Comparison of ENCODE assay signal across 1 cellular context in genomic region chr2:222708274-222708710, GRCh38.
TF ChIP-seq lines count a peak whose summit lies in the region.

No MANE protein-coding gene starts in this region.

TF ChIP-seq in HepG2, 621 proteins besides CTCF, POLR2A, EP300 and RAD21 (continued from another document and continues in another):
- TF ChIP-seq SRY (CRISPR knock-in tag; IDR thresholded peaks at IDR 0.05): no peak
- no peak for TF ChIP-seq ZNF451 (CRISPR knock-in tag; IDR thresholded peaks at IDR 0.05)
- TF ChIP-seq MAFF (IDR thresholded peaks at IDR 0.05; ENCODE audit: low read depth, low read length): no peak
- no peak for TF ChIP-seq SMARCC2 (IDR thresholded peaks at IDR 0.05)
- peak; percentile 85; the same call in 1 of the 2 replicates for TF ChIP-seq REPIN1 (CRISPR knock-in tag; IDR thresholded peaks at IDR 0.05; ENCODE audit: borderline replicate concordance, low read depth)
- no peak for TF ChIP-seq ARNT2 (CRISPR knock-in tag; IDR thresholded peaks at IDR 0.05; ENCODE audit: low read depth)
- TF ChIP-seq GLI4 (CRISPR knock-in tag; IDR thresholded peaks at IDR 0.05; ENCODE audit: borderline replicate concordance): no peak
- no peak for TF ChIP-seq GABPA (IDR thresholded peaks at IDR 0.05; ENCODE audit: low read depth, low read length)
- TF ChIP-seq GABPA (CRISPR knock-in tag; IDR thresholded peaks at IDR 0.05; ENCODE audit: low read depth): no peak
- no peak for TF ChIP-seq ONECUT2 (CRISPR knock-in tag; IDR thresholded peaks at IDR 0.05)
- no peak for TF ChIP-seq MNT (IDR thresholded peaks at IDR 0.05)
- no peak for TF ChIP-seq MXD3 (CRISPR knock-in tag; IDR thresholded peaks at IDR 0.05)
- TF ChIP-seq BRCA1 (CRISPR knock-in tag; IDR thresholded peaks at IDR 0.05): no peak
- TF ChIP-seq, protein P1, sequence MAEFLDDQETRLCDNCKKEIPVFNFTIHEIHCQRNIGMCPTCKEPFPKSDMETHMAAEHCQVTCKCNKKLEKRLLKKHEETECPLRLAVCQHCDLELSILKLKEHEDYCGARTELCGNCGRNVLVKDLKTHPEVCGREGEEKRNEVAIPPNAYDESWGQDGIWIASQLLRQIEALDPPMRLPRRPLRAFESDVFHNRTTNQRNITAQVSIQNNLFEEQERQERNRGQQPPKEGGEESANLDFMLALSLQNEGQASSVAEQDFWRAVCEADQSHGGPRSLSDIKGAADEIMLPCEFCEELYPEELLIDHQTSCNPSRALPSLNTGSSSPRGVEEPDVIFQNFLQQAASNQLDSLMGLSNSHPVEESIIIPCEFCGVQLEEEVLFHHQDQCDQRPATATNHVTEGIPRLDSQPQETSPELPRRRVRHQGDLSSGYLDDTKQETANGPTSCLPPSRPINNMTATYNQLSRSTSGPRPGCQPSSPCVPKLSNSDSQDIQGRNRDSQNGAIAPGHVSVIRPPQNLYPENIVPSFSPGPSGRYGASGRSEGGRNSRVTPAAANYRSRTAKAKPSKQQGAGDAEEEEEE (CRISPR knock-in tag; IDR thresholded peaks at IDR 0.05; ENCODE audit: borderline replicate concordance): no peak
- TF ChIP-seq REST (IDR thresholded peaks at IDR 0.05; ENCODE audit: borderline replicate concordance in 1 of 2, low read depth in 1 of 2, low read length in 2 of 2): no peak
- TF ChIP-seq, protein P2, sequence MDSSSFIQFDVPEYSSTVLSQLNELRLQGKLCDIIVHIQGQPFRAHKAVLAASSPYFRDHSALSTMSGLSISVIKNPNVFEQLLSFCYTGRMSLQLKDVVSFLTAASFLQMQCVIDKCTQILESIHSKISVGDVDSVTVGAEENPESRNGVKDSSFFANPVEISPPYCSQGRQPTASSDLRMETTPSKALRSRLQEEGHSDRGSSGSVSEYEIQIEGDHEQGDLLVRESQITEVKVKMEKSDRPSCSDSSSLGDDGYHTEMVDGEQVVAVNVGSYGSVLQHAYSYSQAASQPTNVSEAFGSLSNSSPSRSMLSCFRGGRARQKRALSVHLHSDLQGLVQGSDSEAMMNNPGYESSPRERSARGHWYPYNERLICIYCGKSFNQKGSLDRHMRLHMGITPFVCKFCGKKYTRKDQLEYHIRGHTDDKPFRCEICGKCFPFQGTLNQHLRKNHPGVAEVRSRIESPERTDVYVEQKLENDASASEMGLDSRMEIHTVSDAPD (CRISPR knock-in tag; IDR thresholded peaks at IDR 0.05): no peak; the same call in 1 of the 2 replicates
- no peak for TF ChIP-seq ZC3H4 (CRISPR knock-in tag; IDR thresholded peaks at IDR 0.05; ENCODE audit: borderline replicate concordance)
- peak; percentile 65; the same call in 1 of the 2 replicates for TF ChIP-seq ZNF350 (CRISPR knock-in tag; IDR thresholded peaks at IDR 0.05; ENCODE audit: borderline replicate concordance, low read depth)
- TF ChIP-seq ZNF121 (CRISPR knock-in tag; IDR thresholded peaks at IDR 0.05): no peak; the same call in 1 of the 2 replicates
- TF ChIP-seq ZNF616 (CRISPR knock-in tag; IDR thresholded peaks at IDR 0.05; ENCODE audit: low read depth): no peak
- no peak for TF ChIP-seq SRF (IDR thresholded peaks at IDR 0.05; ENCODE audit: low read depth, low read length)
- TF ChIP-seq ZMAT3 (CRISPR knock-in tag; conservative IDR thresholded peaks at IDR 0.05): no peak; the same call in 1 of the 2 replicates
- TF ChIP-seq ZBTB40 (IDR thresholded peaks at IDR 0.05): no peak
- TF ChIP-seq ZBTB40 (CRISPR knock-in tag; IDR thresholded peaks at IDR 0.05): no peak
- TF ChIP-seq PATZ1 (CRISPR knock-in tag; IDR thresholded peaks at IDR 0.05): 0 out of 2 replicates have a peak, but pooled peaks have one; percentile 31
- TF ChIP-seq ZNF552 (CRISPR knock-in tag; IDR thresholded peaks at IDR 0.05; ENCODE audit: borderline replicate concordance): no peak
- TF ChIP-seq HOXA7 (CRISPR knock-in tag; IDR thresholded peaks at IDR 0.05): no peak
- TF ChIP-seq KLF16 (CRISPR knock-in tag; IDR thresholded peaks at IDR 0.05): peak in 1 of 2 experiments; percentile 17; a peak in 1 of 4 replicates
- no peak for TF ChIP-seq ZBTB42 (CRISPR knock-in tag; IDR thresholded peaks at IDR 0.05)
- TF ChIP-seq SIX4 (CRISPR knock-in tag; IDR thresholded peaks at IDR 0.05): 0 out of 2 replicates have a peak, but pooled peaks have one; percentile 30
- no peak for TF ChIP-seq RAD51 (IDR thresholded peaks at IDR 0.05; ENCODE audit: borderline replicate concordance)
- TF ChIP-seq, protein P3, sequence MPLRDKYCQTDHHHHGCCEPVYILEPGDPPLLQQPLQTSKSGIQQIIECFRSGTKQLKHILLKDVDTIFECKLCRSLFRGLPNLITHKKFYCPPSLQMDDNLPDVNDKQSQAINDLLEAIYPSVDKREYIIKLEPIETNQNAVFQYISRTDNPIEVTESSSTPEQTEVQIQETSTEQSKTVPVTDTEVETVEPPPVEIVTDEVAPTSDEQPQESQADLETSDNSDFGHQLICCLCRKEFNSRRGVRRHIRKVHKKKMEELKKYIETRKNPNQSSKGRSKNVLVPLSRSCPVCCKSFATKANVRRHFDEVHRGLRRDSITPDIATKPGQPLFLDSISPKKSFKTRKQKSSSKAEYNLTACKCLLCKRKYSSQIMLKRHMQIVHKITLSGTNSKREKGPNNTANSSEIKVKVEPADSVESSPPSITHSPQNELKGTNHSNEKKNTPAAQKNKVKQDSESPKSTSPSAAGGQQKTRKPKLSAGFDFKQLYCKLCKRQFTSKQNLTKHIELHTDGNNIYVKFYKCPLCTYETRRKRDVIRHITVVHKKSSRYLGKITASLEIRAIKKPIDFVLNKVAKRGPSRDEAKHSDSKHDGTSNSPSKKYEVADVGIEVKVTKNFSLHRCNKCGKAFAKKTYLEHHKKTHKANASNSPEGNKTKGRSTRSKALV (CRISPR knock-in tag; IDR thresholded peaks at IDR 0.05): peak; percentile 69; the same call in 1 of the 2 replicates
- TF ChIP-seq SUZ12 (IDR thresholded peaks at IDR 0.05; ENCODE audit: low read depth, low read length): no peak
- no peak for TF ChIP-seq NONO (IDR thresholded peaks at IDR 0.05)
- peak; percentile 33; the same call in 1 of the 2 replicates for TF ChIP-seq NONO (CRISPR knock-in tag; conservative IDR thresholded peaks at IDR 0.05)
- no peak for TF ChIP-seq ZNF335 (CRISPR knock-in tag; IDR thresholded peaks at IDR 0.05)
- TF ChIP-seq, protein P4, sequence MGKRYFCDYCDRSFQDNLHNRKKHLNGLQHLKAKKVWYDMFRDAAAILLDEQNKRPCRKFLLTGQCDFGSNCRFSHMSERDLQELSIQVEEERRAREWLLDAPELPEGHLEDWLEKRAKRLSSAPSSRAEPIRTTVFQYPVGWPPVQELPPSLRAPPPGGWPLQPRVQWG (CRISPR knock-in tag; IDR thresholded peaks at IDR 0.05; ENCODE audit: borderline replicate concordance, low read depth): no peak
- TF ChIP-seq IKZF4 (CRISPR knock-in tag; IDR thresholded peaks at IDR 0.05; ENCODE audit: borderline replicate concordance, low read depth, not compliant biosample characterization): no peak
